2 cellular contexts compared by ENCODE assay signal in genomic region chr12:108647936-108648287, GRCh38.
TF ChIP-seq lines count a peak whose summit lies in the region.

No MANE protein-coding gene starts in this region.

TF ChIP-seq in SK-N-SH, 30 proteins besides CTCF, POLR2A, EP300 and RAD21 (continued from another document):
- no peak for TF ChIP-seq PBX3 (IDR thresholded peaks at IDR 0.05)
- no peak for TF ChIP-seq MEF2A (IDR thresholded peaks at IDR 0.05; ENCODE audit: borderline replicate concordance, low read depth)
- TF ChIP-seq CHD2 (IDR thresholded peaks at IDR 0.05; ENCODE audit: low read length, partially characterized antibody): no peak
- TF ChIP-seq TCF12 (IDR thresholded peaks at IDR 0.05): no peak
- no peak for TF ChIP-seq FOSL2 (IDR thresholded peaks at IDR 0.05; ENCODE audit: borderline replicate concordance, low read depth)
- TF ChIP-seq FOXJ3 (CRISPR knock-in tag; IDR thresholded peaks at IDR 0.05): no peak
- no peak for TF ChIP-seq NFIC (IDR thresholded peaks at IDR 0.05; ENCODE audit: borderline replicate concordance)
- no peak for TF ChIP-seq TEAD4 (IDR thresholded peaks at IDR 0.05; ENCODE audit: borderline replicate concordance, insufficient read depth)
- TF ChIP-seq, protein P1, sequence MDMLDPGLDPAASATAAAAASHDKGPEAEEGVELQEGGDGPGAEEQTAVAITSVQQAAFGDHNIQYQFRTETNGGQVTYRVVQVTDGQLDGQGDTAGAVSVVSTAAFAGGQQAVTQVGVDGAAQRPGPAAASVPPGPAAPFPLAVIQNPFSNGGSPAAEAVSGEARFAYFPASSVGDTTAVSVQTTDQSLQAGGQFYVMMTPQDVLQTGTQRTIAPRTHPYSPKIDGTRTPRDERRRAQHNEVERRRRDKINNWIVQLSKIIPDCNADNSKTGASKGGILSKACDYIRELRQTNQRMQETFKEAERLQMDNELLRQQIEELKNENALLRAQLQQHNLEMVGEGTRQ (IDR thresholded peaks at IDR 0.05; ENCODE audit: borderline replicate concordance, low read depth, low read length): no peak
- TF ChIP-seq, protein P2, sequence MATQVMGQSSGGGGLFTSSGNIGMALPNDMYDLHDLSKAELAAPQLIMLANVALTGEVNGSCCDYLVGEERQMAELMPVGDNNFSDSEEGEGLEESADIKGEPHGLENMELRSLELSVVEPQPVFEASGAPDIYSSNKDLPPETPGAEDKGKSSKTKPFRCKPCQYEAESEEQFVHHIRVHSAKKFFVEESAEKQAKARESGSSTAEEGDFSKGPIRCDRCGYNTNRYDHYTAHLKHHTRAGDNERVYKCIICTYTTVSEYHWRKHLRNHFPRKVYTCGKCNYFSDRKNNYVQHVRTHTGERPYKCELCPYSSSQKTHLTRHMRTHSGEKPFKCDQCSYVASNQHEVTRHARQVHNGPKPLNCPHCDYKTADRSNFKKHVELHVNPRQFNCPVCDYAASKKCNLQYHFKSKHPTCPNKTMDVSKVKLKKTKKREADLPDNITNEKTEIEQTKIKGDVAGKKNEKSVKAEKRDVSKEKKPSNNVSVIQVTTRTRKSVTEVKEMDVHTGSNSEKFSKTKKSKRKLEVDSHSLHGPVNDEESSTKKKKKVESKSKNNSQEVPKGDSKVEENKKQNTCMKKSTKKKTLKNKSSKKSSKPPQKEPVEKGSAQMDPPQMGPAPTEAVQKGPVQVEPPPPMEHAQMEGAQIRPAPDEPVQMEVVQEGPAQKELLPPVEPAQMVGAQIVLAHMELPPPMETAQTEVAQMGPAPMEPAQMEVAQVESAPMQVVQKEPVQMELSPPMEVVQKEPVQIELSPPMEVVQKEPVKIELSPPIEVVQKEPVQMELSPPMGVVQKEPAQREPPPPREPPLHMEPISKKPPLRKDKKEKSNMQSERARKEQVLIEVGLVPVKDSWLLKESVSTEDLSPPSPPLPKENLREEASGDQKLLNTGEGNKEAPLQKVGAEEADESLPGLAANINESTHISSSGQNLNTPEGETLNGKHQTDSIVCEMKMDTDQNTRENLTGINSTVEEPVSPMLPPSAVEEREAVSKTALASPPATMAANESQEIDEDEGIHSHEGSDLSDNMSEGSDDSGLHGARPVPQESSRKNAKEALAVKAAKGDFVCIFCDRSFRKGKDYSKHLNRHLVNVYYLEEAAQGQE (IDR thresholded peaks at IDR 0.05; ENCODE audit: low read depth, low read length): no peak
- TF ChIP-seq RFX5 (IDR thresholded peaks at IDR 0.05; ENCODE audit: low read length): no peak
- TF ChIP-seq RXRA (IDR thresholded peaks at IDR 0.05; ENCODE audit: borderline replicate concordance, low read depth): no peak
- TF ChIP-seq RCOR1 (IDR thresholded peaks at IDR 0.05; ENCODE audit: low read length): no peak
- no peak for TF ChIP-seq ZBTB33 (IDR thresholded peaks at IDR 0.05; ENCODE audit: borderline replicate concordance, low read depth)
- TF ChIP-seq SIN3A (IDR thresholded peaks at IDR 0.05; ENCODE audit: borderline replicate concordance, low read depth, low read length): no peak
- TF ChIP-seq POLR2AphosphoS5 (IDR thresholded peaks at IDR 0.05; ENCODE audit: low read depth, low read length): no peak
- TF ChIP-seq EZH2phosphoT487 (IDR thresholded peaks at IDR 0.05; ENCODE audit: borderline replicate concordance, low read depth): no peak

TF ChIP-seq in SK-N-SH treated with all-trans-retinoic acid at 6 μM for 48 hours, 23 proteins besides CTCF, POLR2A, EP300 and RAD21 (continued from another document):
- TF ChIP-seq POU6F1 (CRISPR knock-in tag; IDR thresholded peaks at IDR 0.05; ENCODE audit: borderline replicate concordance, low read depth) (no peak), ZNF8 (CRISPR knock-in tag; IDR thresholded peaks at IDR 0.05) (no peak), BACH2 (CRISPR knock-in tag; IDR thresholded peaks at IDR 0.05; ENCODE audit: borderline replicate concordance) (no peak), GLIS3 (CRISPR knock-in tag; IDR thresholded peaks at IDR 0.05) (no peak), PATZ1 (CRISPR knock-in tag; IDR thresholded peaks at IDR 0.05; ENCODE audit: borderline replicate concordance) (no peak), ZC3H10 (CRISPR knock-in tag; IDR thresholded peaks at IDR 0.05) (no peak), ZNF70 (CRISPR knock-in tag; IDR thresholded peaks at IDR 0.05) (no peak), CSRNP3 (CRISPR knock-in tag; IDR thresholded peaks at IDR 0.05) (no peak), ZNF565 (CRISPR knock-in tag; conservative IDR thresholded peaks at IDR 0.05; ENCODE audit: low read depth) (no peak), CSDC2 (CRISPR knock-in tag; IDR thresholded peaks at IDR 0.05) (no peak), PPARA (CRISPR knock-in tag; IDR thresholded peaks at IDR 0.05; ENCODE audit: borderline replicate concordance) (no peak), ISL1 (CRISPR knock-in tag; IDR thresholded peaks at IDR 0.05) (no peak), TOX (CRISPR knock-in tag; IDR thresholded peaks at IDR 0.05; ENCODE audit: borderline replicate concordance) (no peak), OSR1 (CRISPR knock-in tag; IDR thresholded peaks at IDR 0.05) (no peak)
